In the genomic region with DNA sequence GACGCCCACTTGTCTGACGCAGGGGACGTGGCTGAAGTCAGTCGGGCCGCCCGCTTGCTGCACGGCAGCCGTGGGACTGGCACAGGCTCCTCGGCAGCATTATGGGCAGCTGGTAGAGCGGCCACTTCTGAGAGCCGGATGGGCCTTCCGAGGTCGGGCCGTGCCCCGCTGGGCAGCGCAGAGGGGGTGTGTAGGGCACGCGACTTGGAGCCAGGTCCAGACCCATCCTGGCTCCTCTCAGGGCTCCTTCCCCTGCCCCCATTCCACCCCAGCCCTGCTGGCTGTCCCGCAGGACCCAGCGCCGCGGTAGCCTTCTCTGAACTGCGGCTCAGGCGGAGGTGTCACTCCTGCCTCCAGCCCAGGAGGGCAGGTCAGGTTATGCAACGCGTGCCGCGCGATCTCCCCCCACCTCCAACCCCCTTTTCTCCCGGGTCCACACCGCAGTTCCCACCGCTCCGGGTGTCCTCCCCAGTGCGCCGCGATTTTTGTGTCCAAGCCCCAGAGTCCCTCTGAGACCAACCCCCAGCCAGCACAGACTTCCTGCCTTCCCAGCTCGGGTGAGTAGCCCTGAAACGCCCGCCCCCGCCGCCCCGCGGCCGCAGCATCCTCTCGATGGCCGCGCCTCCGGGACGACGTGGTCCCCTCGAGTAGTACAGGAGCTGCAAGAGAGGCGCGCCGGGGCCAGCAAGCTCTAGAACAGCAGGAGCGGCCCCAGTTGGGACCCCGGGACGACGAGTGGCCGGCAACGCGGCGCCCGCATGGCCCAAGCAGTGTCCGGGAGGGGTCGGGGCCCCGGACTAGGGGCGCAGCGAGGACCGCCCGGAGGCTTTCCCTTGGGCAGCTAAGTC, we compare ENCODE assay signal across 8 cellular contexts. TPM values are rescaled to one million over a fixed set of nuclear protein-coding genes. Genes with fewer than 3 reads are reported as not detected.
DNase-seq lines count a peak whose midpoint lies in the region; ATAC-seq and TF ChIP-seq lines count a peak whose summit lies in the region.

No MANE protein-coding gene starts in this region.

- peaks cover 3% of the 10 kb centered on the region; the same call in 2 of the 3 replicates for H3K9me3 Mint-ChIP-seq in GM23338
- no peaks in the 10 kb centered on the region for H3K9me3 Mint-ChIP-seq in stimulated activated effector memory CD8-positive, alpha-beta T cell treated with anti-CD3 and anti-CD28 coated beads, Interleukin-12 subunit alpha, Interleukin-12 subunit beta, amount 100 ng/mL, for 72 hours

- 0 to 1% methylated on average over 47 to 61 of the region's 70 CpGs for WGBS in mesodermal cell (ENCODE audit: insufficient coverage in 2 of 2), 2 experiments

- CTCF ChIA-PET in GM10248 (lab: Yijun Ruan, JAX): interaction anchor here (1.1 to 1.8 kb wide), 2 partner anchors 12 to 29 kb away, joined by 3 to 9 read pairs; no protein-coding TSS in a partner anchor

- TF ChIP-seq CTCF in GM10248 (IDR thresholded peaks at IDR 0.05; ENCODE audit: control extremely low read depth, extremely low read depth, low read depth, missing control alignments) (no peak), GM23338 (conservative IDR thresholded peaks at IDR 0.05; ENCODE audit: low read depth in 2 of 2) (no peak; a peak in 1 of 4 replicates)

- POLR2A ChIA-PET in GM10248 (lab: Yijun Ruan, JAX): no interaction called here

- H3F3A ChIP-seq in GM23338 (replicated peaks; ENCODE audit: low read depth): peaks cover 8% of the 10 kb centered on the region

- H3K4me3 Mint-ChIP-seq in GM23338: peak overlapping the region; percentile 84
- peak overlapping the region; percentile 77 for H3K4me3 Mint-ChIP-seq in stimulated activated effector memory CD8-positive, alpha-beta T cell treated with anti-CD3 and anti-CD28 coated beads, Interleukin-12 subunit alpha, Interleukin-12 subunit beta, amount 100 ng/mL, for 72 hours

- H3K9me3 ChIP-seq in endocrine pancreas (ENCODE audit: control insufficient read depth, low read length) (no peaks in the 10 kb centered on the region), mesodermal cell (ENCODE audit: control insufficient read depth, low read length) (no peaks in the 10 kb centered on the region)

- no peaks in the 10 kb centered on the region for H3K79me2 ChIP-seq in GM23338 (replicated peaks; ENCODE audit: insufficient read depth)

- peaks cover 14% of the 10 kb centered on the region for H3K27me3 ChIP-seq in GM23338 (ENCODE audit: insufficient read depth)
- H3K27me3 ChIP-seq in endocrine pancreas (ENCODE audit: control insufficient read depth, insufficient read depth, low read length): no peaks in the 10 kb centered on the region

- H3K36me3 ChIP-seq in GM23338 (ENCODE audit: insufficient read depth) (no peaks in the 10 kb centered on the region), endocrine pancreas (ENCODE audit: control insufficient read depth, insufficient read depth, low read length) (no peaks in the 10 kb centered on the region), mesodermal cell (ENCODE audit: control insufficient read depth, insufficient read depth, low read length) (peaks cover 28% of the 10 kb centered on the region)

- peaks cover 35% of the 10 kb centered on the region for H3K27me3 Mint-ChIP-seq in GM23338 (ENCODE audit: insufficient read depth, low read depth, poor library complexity)

- peak overlapping the region; percentile 93 for H2AFZ ChIP-seq in GM23338

- H4K20me1 ChIP-seq in GM23338 (replicated peaks; ENCODE audit: insufficient read depth): no peaks in the 10 kb centered on the region

- DNase-seq in GM10248 (ENCODE audit: extremely low spot score) (peak; percentile 74), GM23338 (ENCODE audit: low spot score) (peak; percentile 91), LoVo (ENCODE audit: low spot score) (peak; percentile 78), inferior parietal cortex (ENCODE audit: extremely low spot score) (no peak)
- DNase-seq in activated CD4-positive, alpha-beta T cell treated with anti-CD3 and anti-CD28 coated beads, Interleukin-2, amount 50 U/mL, for 48 hours: peak; percentile 75 to 79
- DNase-seq in stimulated activated effector memory CD8-positive, alpha-beta T cell treated with anti-CD3 and anti-CD28 coated beads, Interleukin-12 subunit alpha, Interleukin-12 subunit beta, amount 100 ng/mL, for 72 hours (ENCODE audit: low spot score in 2 of 2): peak; percentile 74 to 84

- H3K9me2 ChIP-seq in GM23338 (ENCODE audit: insufficient read depth): no peaks in the 10 kb centered on the region

- peak overlapping the region; percentile 96 for H3K4me2 ChIP-seq in GM23338

- ATAC-seq in GM23338: peak; percentile 75
- peak; percentile 91 for ATAC-seq in stimulated activated effector memory CD8-positive, alpha-beta T cell treated with anti-CD3 and anti-CD28 coated beads, Interleukin-12 subunit alpha, Interleukin-12 subunit beta, amount 100 ng/mL, for 72 hours

- peaks cover 30% of the 10 kb centered on the region for H3K36me3 Mint-ChIP-seq in GM23338 (ENCODE audit: low read depth)
- no peaks in the 10 kb centered on the region for H3K36me3 Mint-ChIP-seq in stimulated activated effector memory CD8-positive, alpha-beta T cell treated with anti-CD3 and anti-CD28 coated beads, Interleukin-12 subunit alpha, Interleukin-12 subunit beta, amount 100 ng/mL, for 72 hours

- H3K27ac ChIP-seq in GM23338 (ENCODE audit: low read depth) (peak overlapping the region; percentile 88), mesodermal cell (ENCODE audit: low read depth, low read length, severe bottlenecking) (peak overlapping the region; percentile 95)

- H3K27ac Mint-ChIP-seq in GM23338: peak overlapping the region; percentile 94; the same call in 1 of the 2 replicates
- peak overlapping the region; percentile 80 for H3K27ac Mint-ChIP-seq in stimulated activated effector memory CD8-positive, alpha-beta T cell treated with anti-CD3 and anti-CD28 coated beads, Interleukin-12 subunit alpha, Interleukin-12 subunit beta, amount 100 ng/mL, for 72 hours

- H3K4me3 ChIP-seq in GM23338: peak overlapping the region; percentile 74
- no peak overlapping the region for H3K4me3 ChIP-seq in endocrine pancreas (ENCODE audit: control insufficient read depth, insufficient read depth, low read length)
- H3K4me3 ChIP-seq in mesodermal cell (ENCODE audit: extremely low read depth, insufficient read depth, low read length, poor library complexity, severe bottlenecking): peak overlapping the region; percentile 59

- peak overlapping the region; percentile 43 for H3K9ac ChIP-seq in endocrine pancreas (ENCODE audit: control insufficient read depth, insufficient read depth, low read length)

- H3K4me1 ChIP-seq in GM23338 (ENCODE audit: insufficient read depth): peaks cover 41% of the 10 kb centered on the region
- H3K4me1 ChIP-seq in endocrine pancreas (ENCODE audit: control insufficient read depth, insufficient read depth, low read length): no peaks in the 10 kb centered on the region
- peaks cover 28% of the 10 kb centered on the region for H3K4me1 ChIP-seq in mesodermal cell (ENCODE audit: control insufficient read depth, insufficient read depth, low read length, poor library complexity, severe bottlenecking)

- peaks cover 38% of the 10 kb centered on the region for H3K4me1 Mint-ChIP-seq in GM23338
- peaks cover 26% of the 10 kb centered on the region for H3K4me1 Mint-ChIP-seq in stimulated activated effector memory CD8-positive, alpha-beta T cell treated with anti-CD3 and anti-CD28 coated beads, Interleukin-12 subunit alpha, Interleukin-12 subunit beta, amount 100 ng/mL, for 72 hours

TF ChIP-seq in GM23338, 12 proteins besides CTCF, POLR2A, EP300 and RAD21 (continues in another document):
- TF ChIP-seq CREB1 (CRISPR knock-in tag; IDR thresholded peaks at IDR 0.05; ENCODE audit: low read depth) (0 out of 2 replicates have a peak, but pooled peaks have one; percentile 11), ZNF114 (CRISPR knock-in tag; IDR thresholded peaks at IDR 0.05) (no peak), STAT1 (IDR thresholded peaks at IDR 0.05; ENCODE audit: unreplicated experiment) (no peak), REST (IDR thresholded peaks at IDR 0.05; ENCODE audit: unreplicated experiment) (no peak), EZH2phosphoT487 (IDR thresholded peaks at IDR 0.05; ENCODE audit: unreplicated experiment) (no peak), ZNF331 (CRISPR knock-in tag; IDR thresholded peaks at IDR 0.05; ENCODE audit: low read depth) (no peak)
- TF ChIP-seq, protein P1, sequence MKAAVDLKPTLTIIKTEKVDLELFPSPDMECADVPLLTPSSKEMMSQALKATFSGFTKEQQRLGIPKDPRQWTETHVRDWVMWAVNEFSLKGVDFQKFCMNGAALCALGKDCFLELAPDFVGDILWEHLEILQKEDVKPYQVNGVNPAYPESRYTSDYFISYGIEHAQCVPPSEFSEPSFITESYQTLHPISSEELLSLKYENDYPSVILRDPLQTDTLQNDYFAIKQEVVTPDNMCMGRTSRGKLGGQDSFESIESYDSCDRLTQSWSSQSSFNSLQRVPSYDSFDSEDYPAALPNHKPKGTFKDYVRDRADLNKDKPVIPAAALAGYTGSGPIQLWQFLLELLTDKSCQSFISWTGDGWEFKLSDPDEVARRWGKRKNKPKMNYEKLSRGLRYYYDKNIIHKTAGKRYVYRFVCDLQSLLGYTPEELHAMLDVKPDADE (IDR thresholded peaks at IDR 0.05): peak; percentile 6; the same call in 1 of the 2 replicates

RNA-seq across cellular contexts. Expression of gene CAPRIN2, which starts 41.1 kb away (rescaled TPM):
- 36.7 and 41.3 TPM in 2 replicates for total RNA-seq in GM23338 (2014; rRNA removed; shearing (Covaris generic))
- 28.4 and 36.5 TPM in 2 replicates for polyA plus RNA-seq in GM23338 (2016; fragmentation: Nextera tagmentation; extraction: Ambion mirVana)
- polyA plus RNA-seq in mesodermal cell (2013, experiment 1 of 2): 41.6 TPM
- polyA plus RNA-seq in mesodermal cell (2013, experiment 2 of 2): 34.7 TPM
